8 cellular contexts compared by ENCODE assay signal in genomic region chr12:49621651-49622500, GRCh38. TPM values are rescaled to one million over a fixed set of nuclear protein-coding genes. Genes with fewer than 3 reads are reported as not detected.
DNase-seq lines count a peak whose midpoint lies in the region; ATAC-seq and TF ChIP-seq lines count a peak whose summit lies in the region.

No MANE protein-coding gene starts in this region.

- H3K4me3 ChIP-seq in OCI-LY7 (ENCODE audit: low read depth, low read length, poor library complexity, severe bottlenecking) = peak overlapping the region; percentile 68
- peak overlapping the region; percentile 44 to 48 for H3K4me3 ChIP-seq in prostate gland

- H4K20me1 ChIP-seq in OCI-LY7 (ENCODE audit: insufficient read depth, low read length) = no peaks in the 10 kb centered on the region

- CTCF ChIA-PET in OCI-LY7 (lab: Charles Lee; ENCODE audit: unreplicated experiment) = interaction anchor here (1.1 kb wide), 1 partner anchor 120 kb away, joined by 3 read pairs; the partner anchor contains the start of gene TMBIM6

- WGBS in prostate gland = 3% methylated on average over 33 of the region's 33 CpGs

- POLR2A ChIA-PET in OCI-LY7 (lab: Charles Lee) = interaction anchor here (0.6 to 1.4 kb wide), 5 partner anchors 68 to 119 kb away, joined by 3 to 4 read pairs (median 3); partner anchors contain the start of gene TMBIM6

- ATAC-seq in GM18873 (IDR thresholded peaks at IDR 0.05; ENCODE audit: low FRiP score, unreplicated experiment) (peak; percentile 14), HG02938 (IDR thresholded peaks at IDR 0.05; ENCODE audit: unreplicated experiment) (no peak)

- peak overlapping the region; percentile 94 for H3K4me2 ChIP-seq in OCI-LY7 (ENCODE audit: low read length)

- H3K9me3 ChIP-seq in OCI-LY7 (ENCODE audit: low read length) (no peaks in the 10 kb centered on the region), prostate gland (no peaks in the 10 kb centered on the region)

- BruUV-seq in OCI-LY7 (replicated peaks; lab: Mats Ljungman, UMichigan) = no TSS peak

- H3K9me2 ChIP-seq in OCI-LY7 (ENCODE audit: insufficient read depth, low read length) = no peaks in the 10 kb centered on the region

- H3K79me2 ChIP-seq in OCI-LY7 (ENCODE audit: insufficient read depth, low read depth, low read length) = no peaks in the 10 kb centered on the region

- TF ChIP-seq CTCF in OCI-LY7 (conservative IDR thresholded peaks at IDR 0.05; ENCODE audit: low read length) (no peak), prostate gland (IDR thresholded peaks at IDR 0.05) (no peak)

- H3K4me1 ChIP-seq in OCI-LY7 (ENCODE audit: insufficient read depth, low read length, poor library complexity, severe bottlenecking) (peaks cover 30% of the 10 kb centered on the region), prostate gland (replicated peaks) (peaks cover 11% of the 10 kb centered on the region)

- TF ChIP-seq POLR2A in prostate gland (IDR thresholded peaks at IDR 0.05) = no peak

- intact Hi-C loops in OCI-LY7 (cut with micrococcal nuclease; ENCODE audit: unreplicated experiment) = loop anchor here (2.0 to 5.0 kb wide), 4 partner anchors 53 to 255 kb away; partner anchors contain the start of genes BCDIN3D, MCRS1 and SPATS2
- intact Hi-C loops in prostate gland (cut with DNase I) = loop anchor here (5.0 kb wide), 1 partner anchor 40 kb away; no protein-coding TSS in a partner anchor

- DNase-seq in OCI-LY7 (ENCODE audit: low spot score) (peak; percentile 31), epithelial cell of prostate (ENCODE audit: low read depth, low spot score) (no peak), prostate gland (ENCODE audit: low spot score) (no peak), DMS 273 (lab: John Stamatoyannopoulos, UW; ENCODE audit: unreplicated experiment) (no peak), iPS-NIHi7 (ENCODE audit: extremely low spot score) (no peak), DMS114 treated with DMSO at 0.1 percent for 48 hours (lab: John Stamatoyannopoulos, UW; ENCODE audit: unreplicated experiment) (no peak)

- no peaks in the 10 kb centered on the region for H3K27me3 ChIP-seq in prostate gland (replicated peaks; ENCODE audit: insufficient read depth)

- peak overlapping the region; percentile 83 for H2AFZ ChIP-seq in OCI-LY7 (ENCODE audit: low read length)

- no peaks in the 10 kb centered on the region for H3K36me3 ChIP-seq in OCI-LY7 (ENCODE audit: insufficient read depth, low read length)
- no peaks in the 10 kb centered on the region for H3K36me3 ChIP-seq in prostate gland

- H3K27ac ChIP-seq in OCI-LY7 (ENCODE audit: low read depth, low read length, poor library complexity, severe bottlenecking) (peak overlapping the region; percentile 82), epithelial cell of prostate (peak overlapping the region; percentile 81), prostate gland (peak overlapping the region; percentile 82 to 84)

RNA-seq across cellular contexts. Expression of gene PRPF40B, which starts 1.5 kb away (rescaled TPM):
- 11.3 and 17.0 TPM in 2 replicates for total RNA-seq in OCI-LY7 (2014; rRNA removed; shearing (Covaris generic))
- total RNA-seq in OCI-LY7 (2022) (25.4 and 26.3 TPM in 2 replicates), prostate gland (10 to 100 TPM; 13.9 to 31.1 TPM)

RNA-seq across cellular contexts. Expression of gene FAM186B, which starts 16.4 kb away (rescaled TPM):
- 0.21 and 0.60 TPM in 2 replicates for total RNA-seq in OCI-LY7 (2014; rRNA removed; shearing (Covaris generic))
- total RNA-seq in OCI-LY7 (2022) = 2.4 and 2.8 TPM in 2 replicates
- 1 to 10 TPM in 1 of 2 donors, under 1 TPM in 1; 0.23 to 10.0 TPM for total RNA-seq in prostate gland

RNA-seq across cellular contexts. Expression of gene MCRS1, which starts 53.9 kb away (rescaled TPM):
- 72.0 and 75.6 TPM in 2 replicates for total RNA-seq in OCI-LY7 (2014; rRNA removed; shearing (Covaris generic))
- total RNA-seq in OCI-LY7 (2022) (65.4 and 72.4 TPM in 2 replicates), prostate gland (10 to 100 TPM; 54.1 to 87.0 TPM)
